ENCODE assay signal across 8 cellular contexts in genomic region chr7:77536017-77536412, GRCh38. TPM values are rescaled to one million over a fixed set of nuclear protein-coding genes. Genes with fewer than 3 reads are reported as not detected.
A peak's percentile ranks its signal among the peaks of the same experiment; 100 is the strongest.
DNase-seq lines count a peak whose midpoint lies in the region; ATAC-seq and TF ChIP-seq lines count a peak whose summit lies in the region.

No MANE protein-coding gene starts in this region.

- H3K27me3 ChIP-seq in H7 (ENCODE audit: control insufficient read depth, insufficient read depth, low read length) (no peaks in the 10 kb centered on the region), right cardiac atrium (ENCODE audit: control insufficient read depth, insufficient read depth) (no peaks in the 10 kb centered on the region), skeletal muscle tissue (ENCODE audit: control insufficient read depth in 3 of 3, insufficient read depth in 3 of 3, low read length in 3 of 3) (no peaks in the 10 kb centered on the region)

- no peaks in the 10 kb centered on the region for H3K36me3 ChIP-seq in H7 (replicated peaks; ENCODE audit: control insufficient read depth, insufficient read depth, low read length)
- no peaks in the 10 kb centered on the region for H3K36me3 ChIP-seq in skeletal muscle tissue (ENCODE audit: control insufficient read depth in 3 of 3, insufficient read depth in 3 of 3, low read length in 3 of 3)

- TF ChIP-seq CTCF in WI38 (IDR thresholded peaks at IDR 0.05; ENCODE audit: low read depth, low read length): no peak

- 40% methylated on average over 9 of the region's 9 CpGs for WGBS in right cardiac atrium

- H3K4me3 ChIP-seq in H7 (ENCODE audit: insufficient read depth, low read depth, low read length) (peak overlapping the region; percentile 67), WI38 (ENCODE audit: low read depth, low read length) (peak overlapping the region; percentile 75), right cardiac atrium (ENCODE audit: low read length) (peak overlapping the region; percentile 97), skeletal muscle tissue (ENCODE audit: low read length in 3 of 3) (peak overlapping the region; percentile 87 to 94 (median 89))

- H3K9me3 ChIP-seq in right cardiac atrium (ENCODE audit: control insufficient read depth, low read length): no peaks in the 10 kb centered on the region
- H3K9me3 ChIP-seq in skeletal muscle tissue (ENCODE audit: control insufficient read depth in 3 of 3, low read length in 3 of 3): no peaks in the 10 kb centered on the region

- DNase-seq in H7: no peak
- peak in 1 of 3 donors; percentile 30 for DNase-seq in right cardiac atrium
- no peak for DNase-seq in NCI-H2081 treated with DMSO at 0.1 percent for 48 hours (lab: John Stamatoyannopoulos, UW)
- DNase-seq in stimulated activated CD4-positive, alpha-beta T cell treated with anti-CD3 and anti-CD28 coated beads, Interleukin-4, amount 100 ng/mL, for 4 hours: no peak
- no peak for DNase-seq in NCI-H1436 treated with DMSO at 0.1 percent for 48 hours (lab: John Stamatoyannopoulos, UW)

- H3K9ac ChIP-seq in skeletal muscle tissue (ENCODE audit: low read depth in 1 of 3, low read length in 3 of 3): peak overlapping the region; percentile 59 to 88 (median 81)

- intact Hi-C loops in right cardiac atrium (cut with DNase I): no loop called here

- no peak for ATAC-seq in right cardiac atrium
- no peak for ATAC-seq in HG03139 (IDR thresholded peaks at IDR 0.05; ENCODE audit: unreplicated experiment)

- H3K27ac ChIP-seq in right cardiac atrium (ENCODE audit: low read length) (peak overlapping the region; percentile 78), skeletal muscle tissue (ENCODE audit: low read depth, low read length) (peak overlapping the region; percentile 87)

- H3K4me1 ChIP-seq in right cardiac atrium (ENCODE audit: control insufficient read depth, insufficient read depth, low read length) (peaks cover 1% of the 10 kb centered on the region), skeletal muscle tissue (ENCODE audit: control insufficient read depth in 3 of 3, insufficient read depth in 3 of 3, low read length in 3 of 3) (peaks cover 0 to 8% (median 0%) of the 10 kb centered on the region in 3 donors)

RNA-seq across cellular contexts. Expression of gene PTPN12, which starts 1.1 kb away (rescaled TPM):
- total RNA-seq in H7 (2014; rRNA removed; shearing (Covaris generic)): 40.9 and 57.0 TPM in 2 replicates
- total RNA-seq in right cardiac atrium (10 to 100 TPM; 39.2 to 55.5 (median 50.0) TPM), skeletal muscle tissue (93.9 TPM)
- polyA plus RNA-seq in right cardiac atrium: 32.5 TPM
